In the genomic region with DNA sequence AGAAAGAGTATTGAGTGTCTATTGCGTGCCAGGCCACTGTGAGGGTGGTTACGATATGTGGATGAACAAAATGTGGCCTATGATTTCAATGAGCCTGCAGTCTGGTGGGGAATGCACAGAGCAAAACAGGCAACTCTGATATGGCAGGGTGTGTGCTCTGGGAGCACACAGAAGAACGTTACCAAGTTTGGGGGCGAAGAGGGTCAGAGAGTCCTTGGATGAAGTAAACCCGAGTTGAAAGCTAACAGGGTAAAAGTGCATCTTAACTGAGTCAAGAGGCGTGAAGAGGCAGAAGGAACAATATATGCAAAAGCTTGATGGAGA, we compare ENCODE assay signal across 8 cellular contexts. TPM values are rescaled to one million over a fixed set of nuclear protein-coding genes. Genes with fewer than 3 reads are reported as not detected.
DNase-seq lines count a peak whose midpoint lies in the region; ATAC-seq, FAIRE-seq and TF ChIP-seq lines count a peak whose summit lies in the region.

No MANE protein-coding gene starts in this region.

- H3K27me3 ChIP-seq in HCT116 (ENCODE audit: insufficient read depth, low read length) = no peaks in the 10 kb centered on the region
- no peaks in the 10 kb centered on the region for H3K27me3 ChIP-seq in spleen (replicated peaks in 1 of 7)

- no peak for TF ChIP-seq RAD21 in HCT116 (IDR thresholded peaks at IDR 0.05; ENCODE audit: low read depth)

- FAIRE-seq in RCC 7860 (lab: Jason Lieb, UNC) = no peak

- TF ChIP-seq CTCF in HCT116 (IDR thresholded peaks at IDR 0.05 in 2 of 3, conservative IDR thresholded peaks at IDR 0.05 in 1 of 3; ENCODE audit: borderline replicate concordance in 1 of 3, insufficient read depth in 1 of 3, low read depth in 2 of 3, low read length in 2 of 3) (no peak), WI38 (IDR thresholded peaks at IDR 0.05; ENCODE audit: low read depth, low read length) (no peak), spleen (IDR thresholded peaks at IDR 0.05 in 8 of 11, conservative IDR thresholded peaks at IDR 0.05 in 3 of 11) (no peak)

- TSS peak; percentile 92 for BruUV-seq in HCT116 (replicated peaks; lab: Mats Ljungman, UMichigan)

- peak; percentile 11 for ATAC-seq in HCT116
- peak; percentile 10 for ATAC-seq in left ventricle myocardium superior
- ATAC-seq in HG03565 (IDR thresholded peaks at IDR 0.05; ENCODE audit: unreplicated experiment) = no peak

- no peaks in the 10 kb centered on the region for H3K9me3 ChIP-seq in HCT116 (ENCODE audit: control insufficient read depth in 1 of 2, insufficient read depth in 1 of 2, low read depth in 1 of 2, low read length in 2 of 2)
- no peaks in the 10 kb centered on the region for H3K9me3 ChIP-seq in spleen

- peak overlapping the region; percentile 83 to 91 for H3K4me3 ChIP-seq in HCT116 (replicated peaks in 1 of 2; ENCODE audit: low read depth in 1 of 2, low read length in 2 of 2)
- peak overlapping the region; percentile 80 for H3K4me3 ChIP-seq in WI38 (ENCODE audit: low read depth, low read length)
- peak overlapping the region; percentile 32 to 82 (median 68) for H3K4me3 ChIP-seq in spleen

- H3K4me1 ChIP-seq in HCT116 (ENCODE audit: control insufficient read depth in 1 of 2, insufficient read depth in 2 of 2, low read length in 2 of 2) (peaks cover 3 to 15% of the 10 kb centered on the region in 2 experiments; a peak in 3 of 4 replicates), spleen (peaks cover 8 to 30% (median 17%) of the 10 kb centered on the region in 6 donors)

- peak overlapping the region; percentile 90 for H3K4me2 ChIP-seq in HCT116 (ENCODE audit: low read length)

- H2AFZ ChIP-seq in HCT116 (ENCODE audit: low read depth, low read length, poor library complexity, severe bottlenecking) = no peak overlapping the region

- POLR2A ChIA-PET in HCT116 (lab: Charles Lee) = interaction anchor here (1.7 kb wide), 1 partner anchor 39 kb away, joined by 3 read pairs; a partner anchor contains a TSS

- CTCF ChIA-PET in HCT116 (lab: Charles Lee) = no interaction called here

- 50 to 54% (median 54%) methylated on average over 6 of the region's 6 CpGs for WGBS in spleen, 5 donors

- TF ChIP-seq POLR2A in HCT116 (IDR thresholded peaks at IDR 0.05; ENCODE audit: borderline replicate concordance, extremely low read depth, insufficient read depth, insufficient read length) = no peak
- TF ChIP-seq POLR2A in spleen (IDR thresholded peaks at IDR 0.05) = no peak

- no peaks in the 10 kb centered on the region for H3K9me2 ChIP-seq in HCT116 (ENCODE audit: insufficient read depth)

- intact Hi-C loops in HCT116 (cut with micrococcal nuclease) (loop anchor here (1.0 to 5.0 kb wide), 3 partner anchors 103 to 283 kb away; a partner anchor contains a TSS), left ventricle myocardium superior (cut with micrococcal nuclease) (loop anchor here (10.0 kb wide), 2 partner anchors 45 to 105 kb away; no protein-coding TSS in a partner anchor), spleen (cut with DNase I; ENCODE audit: low total_unique reads) (loop anchor here (2.0 kb wide), 1 partner anchor 47 kb away; no protein-coding TSS in a partner anchor)

- no peak for DNase-seq in HCT116 (ENCODE audit: low read depth, low spot score)
- DNase-seq in left ventricle myocardium superior = no peak
- no peak for DNase-seq in spleen
- no peak for DNase-seq in GOT3 (lab: John Stamatoyannopoulos, UW)
- DNase-seq in RCC 7860 (ENCODE audit: low spot score) = no peak
- no peak for DNase-seq in OCI-M2 (lab: John Stamatoyannopoulos, UW; ENCODE audit: unreplicated experiment)

- RAD21 ChIA-PET in HCT116 (lab: Charles Lee; ENCODE audit: low non-redundant PET in 1 of 2, low total read pairs in 2 of 2, uncharacterized antibody in 2 of 2, unreplicated experiment in 2 of 2) = no interaction called here

- H3K27ac ChIP-seq in HCT116 (ENCODE audit: low read depth, low read length) (peak overlapping the region; percentile 65), spleen (peak overlapping the region; percentile 93 to 97 (median 96))

- H4K20me1 ChIP-seq in HCT116 (ENCODE audit: insufficient read depth) = no peaks in the 10 kb centered on the region

- H3K36me3 ChIP-seq in HCT116 (ENCODE audit: control insufficient read depth in 1 of 2, insufficient read depth in 2 of 2, low read length in 2 of 2) = peaks cover 0 to 9% of the 10 kb centered on the region in 2 experiments; a peak in 1 of 4 replicates
- H3K36me3 ChIP-seq in spleen = peaks cover 0 to 33% (median 8%) of the 10 kb centered on the region in 6 donors

- H3K79me2 ChIP-seq in HCT116 (ENCODE audit: insufficient read depth, low read length) = 0 out of 2 replicates have a peak, but pooled peaks cover 4% of the 10 kb centered on the region

- H3K9ac ChIP-seq in HCT116 (ENCODE audit: low read length) = peak overlapping the region; percentile 86

TF ChIP-seq in HCT116, 20 proteins besides CTCF, POLR2A, EP300 and RAD21:
- TF ChIP-seq CEBPB (IDR thresholded peaks at IDR 0.05; ENCODE audit: low read depth) (no peak), ZFX (IDR thresholded peaks at IDR 0.05) (0 out of 2 replicates have a peak, but pooled peaks have one; percentile 34), CBX3 (IDR thresholded peaks at IDR 0.05; ENCODE audit: low read depth) (no peak), SRF (IDR thresholded peaks at IDR 0.05; ENCODE audit: low read depth) (no peak)
- TF ChIP-seq, protein P1, sequence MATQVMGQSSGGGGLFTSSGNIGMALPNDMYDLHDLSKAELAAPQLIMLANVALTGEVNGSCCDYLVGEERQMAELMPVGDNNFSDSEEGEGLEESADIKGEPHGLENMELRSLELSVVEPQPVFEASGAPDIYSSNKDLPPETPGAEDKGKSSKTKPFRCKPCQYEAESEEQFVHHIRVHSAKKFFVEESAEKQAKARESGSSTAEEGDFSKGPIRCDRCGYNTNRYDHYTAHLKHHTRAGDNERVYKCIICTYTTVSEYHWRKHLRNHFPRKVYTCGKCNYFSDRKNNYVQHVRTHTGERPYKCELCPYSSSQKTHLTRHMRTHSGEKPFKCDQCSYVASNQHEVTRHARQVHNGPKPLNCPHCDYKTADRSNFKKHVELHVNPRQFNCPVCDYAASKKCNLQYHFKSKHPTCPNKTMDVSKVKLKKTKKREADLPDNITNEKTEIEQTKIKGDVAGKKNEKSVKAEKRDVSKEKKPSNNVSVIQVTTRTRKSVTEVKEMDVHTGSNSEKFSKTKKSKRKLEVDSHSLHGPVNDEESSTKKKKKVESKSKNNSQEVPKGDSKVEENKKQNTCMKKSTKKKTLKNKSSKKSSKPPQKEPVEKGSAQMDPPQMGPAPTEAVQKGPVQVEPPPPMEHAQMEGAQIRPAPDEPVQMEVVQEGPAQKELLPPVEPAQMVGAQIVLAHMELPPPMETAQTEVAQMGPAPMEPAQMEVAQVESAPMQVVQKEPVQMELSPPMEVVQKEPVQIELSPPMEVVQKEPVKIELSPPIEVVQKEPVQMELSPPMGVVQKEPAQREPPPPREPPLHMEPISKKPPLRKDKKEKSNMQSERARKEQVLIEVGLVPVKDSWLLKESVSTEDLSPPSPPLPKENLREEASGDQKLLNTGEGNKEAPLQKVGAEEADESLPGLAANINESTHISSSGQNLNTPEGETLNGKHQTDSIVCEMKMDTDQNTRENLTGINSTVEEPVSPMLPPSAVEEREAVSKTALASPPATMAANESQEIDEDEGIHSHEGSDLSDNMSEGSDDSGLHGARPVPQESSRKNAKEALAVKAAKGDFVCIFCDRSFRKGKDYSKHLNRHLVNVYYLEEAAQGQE (IDR thresholded peaks at IDR 0.05; ENCODE audit: low read depth) = no peak
- TF ChIP-seq, protein P2, sequence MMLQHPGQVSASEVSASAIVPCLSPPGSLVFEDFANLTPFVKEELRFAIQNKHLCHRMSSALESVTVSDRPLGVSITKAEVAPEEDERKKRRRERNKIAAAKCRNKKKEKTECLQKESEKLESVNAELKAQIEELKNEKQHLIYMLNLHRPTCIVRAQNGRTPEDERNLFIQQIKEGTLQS (IDR thresholded peaks at IDR 0.05) = no peak

RNA-seq across cellular contexts. Expression of a gene that starts 0.3 kb away (rescaled TPM):
- total RNA-seq in HCT116 (2021; ENCODE audit: unreplicated experiment) (49.6 TPM), left ventricle myocardium superior (26.1 TPM), spleen (10 to 100 TPM in 6 of 7 donors, 1 to 10 TPM in 1; 9.4 to 15.3 (median 12.4) TPM)
- 55.3 and 70.7 TPM in 2 replicates for polyA plus RNA-seq in HCT116 (2012)
- 10 to 100 TPM; 18.5 to 37.1 (median 29.4) TPM for polyA plus RNA-seq in spleen

RNA-seq across cellular contexts. Expression of a gene that starts 0.6 kb away (rescaled TPM):
- total RNA-seq in HCT116 (2021; ENCODE audit: unreplicated experiment) (3.8 TPM), left ventricle myocardium superior (1.3 TPM), spleen (1 to 10 TPM; 1.9 to 4.0 (median 3.6) TPM)
- polyA plus RNA-seq in HCT116 (2012) = 1.1 and 1.3 TPM in 2 replicates
- polyA plus RNA-seq in spleen = 1 to 10 TPM; 3.5 to 4.1 (median 3.7) TPM

RNA-seq across cellular contexts. Expression of a gene that starts 8.2 kb away (rescaled TPM):
- total RNA-seq in HCT116 (2021; ENCODE audit: unreplicated experiment) = 23.7 TPM
- polyA plus RNA-seq in HCT116 (2012) = 26.0 and 30.3 TPM in 2 replicates
- 15.2 TPM for total RNA-seq in left ventricle myocardium superior
- 10 to 100 TPM; 24.6 to 57.5 (median 27.5) TPM for total RNA-seq in spleen
- polyA plus RNA-seq in spleen = 10 to 100 TPM in 2 of 3 donors, 1 to 10 TPM in 1; 9.0 to 25.7 (median 13.9) TPM

RNA-seq across cellular contexts. Expression of a gene that starts 32.0 kb away (rescaled TPM):
- total RNA-seq in HCT116 (2021; ENCODE audit: unreplicated experiment) = not detected
- not detected in 2 replicates for polyA plus RNA-seq in HCT116 (2012)
- total RNA-seq in left ventricle myocardium superior = 6,681 TPM
- total RNA-seq in spleen = 10 to 100 TPM; 11.2 to 78.7 (median 51.2) TPM
- 10 to 100 TPM; 26.1 to 63.3 (median 58.5) TPM for polyA plus RNA-seq in spleen

RNA-seq across cellular contexts. Expression of a gene that starts 32.9 kb away (rescaled TPM):
- total RNA-seq in HCT116 (2021; ENCODE audit: unreplicated experiment) = not detected
- 0.09 and 0.11 TPM in 2 replicates for polyA plus RNA-seq in HCT116 (2012)
- 37.0 TPM for total RNA-seq in left ventricle myocardium superior
- total RNA-seq in spleen = 1 to 10 TPM in 3 of 7 donors, under 1 TPM in 2, not detected in 2; 0.60 to 1.9 (median 1.4) TPM
- 1 to 10 TPM; 2.8 to 6.0 (median 3.4) TPM for polyA plus RNA-seq in spleen
